Comparison of ENCODE assay signal across 10 cellular contexts in the genomic region with DNA sequence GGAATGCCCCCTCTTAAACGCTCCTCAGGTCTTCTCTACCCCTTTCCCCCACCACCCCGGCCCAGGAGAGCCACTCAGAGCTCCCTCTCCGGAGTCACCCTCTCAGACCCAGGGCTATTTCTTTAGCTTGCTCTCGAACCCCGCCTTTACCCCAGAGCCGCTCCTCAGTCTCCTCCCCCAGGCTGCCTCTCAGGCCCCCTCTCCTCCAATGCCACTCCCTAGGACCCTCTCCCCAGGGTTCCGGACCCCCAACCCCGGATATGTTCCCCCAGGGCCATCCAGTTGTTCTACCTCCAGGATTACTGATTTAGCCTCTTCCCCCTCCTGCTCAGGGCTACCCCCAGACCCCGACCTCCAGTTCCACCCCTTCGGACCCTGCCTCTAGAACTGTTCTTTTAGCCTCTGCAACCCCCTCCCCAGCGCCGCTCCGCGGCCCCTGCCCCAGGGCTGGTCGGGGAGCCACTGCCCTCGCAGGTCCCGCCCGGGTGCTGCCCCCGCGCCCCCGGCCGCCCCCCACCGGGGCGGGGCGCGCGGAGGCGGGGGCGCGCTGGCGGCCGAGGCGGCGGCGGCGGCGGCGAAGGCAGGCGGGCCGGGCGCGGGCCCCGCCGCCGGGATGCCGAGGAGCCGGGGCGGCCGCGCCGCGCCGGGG. TPM values are rescaled to one million over a fixed set of nuclear protein-coding genes. Genes with fewer than 3 reads are reported as not detected.
DNase-seq lines count a peak whose midpoint lies in the region; ATAC-seq, FAIRE-seq and TF ChIP-seq lines count a peak whose summit lies in the region.
"Had no signal": no experiment of that assay in that cellular context is flagged by ENCODE, and none has a peak within 500 bp of the region (broad histone marks: within the 10 kb centered on the region; RNA-seq: fewer than 3 reads in every experiment).

A gene (plus strand): TSS at position 565 of the 649 bp plus-strand sequence. CDS start 49 bp downstream, at position 614.

- TF ChIP-seq CTCF in GM13976 (IDR thresholded peaks at IDR 0.05; ENCODE audit: borderline replicate concordance, control extremely low read depth, extremely low read depth, insufficient read depth, missing control alignments) (no peak), OCI-LY7 (conservative IDR thresholded peaks at IDR 0.05; ENCODE audit: low read length) (no peak), endothelial cell of umbilical vein (IDR thresholded peaks at IDR 0.05; ENCODE audit: extremely low read depth in 1 of 2, insufficient read depth in 1 of 2, low read depth in 1 of 2, low read length in 2 of 2) (no peak)

- dilution Hi-C loops in endothelial cell of umbilical vein (cut with MboI; ENCODE audit: extremely low pct_ligation_motif_present, low sequenced_read_pairs): no loop called here

- FAIRE-seq in endothelial cell of umbilical vein (lab: Jason Lieb, UNC): no peak

- no peak within 1 kb of the TSS for H3K4me3 ChIP-seq in OCI-LY7 (ENCODE audit: low read depth, low read length, poor library complexity, severe bottlenecking)
- H3K4me3 ChIP-seq in endothelial cell of umbilical vein (replicated peaks in 1 of 3; ENCODE audit: insufficient read depth in 1 of 3, low read depth in 1 of 3, low read length in 3 of 3): peak within 1 kb of the TSS; percentile 13 to 29 (median 28)
- peak within 1 kb of the TSS; percentile 47 for H3K4me3 ChIP-seq in rectal smooth muscle tissue (ENCODE audit: low read length)
- H3K4me3 ChIP-seq: colonic mucosa had no signal

- H3K9me2 ChIP-seq in OCI-LY7 (ENCODE audit: insufficient read depth, low read length): no peaks in the 10 kb centered on the region

- ATAC-seq in HG02973 (IDR thresholded peaks at IDR 0.05; ENCODE audit: unreplicated experiment): no peak

- DNase-seq in GM13976 (ENCODE audit: low spot score) (peak; percentile 37), OCI-LY7 (ENCODE audit: low spot score) (no peak), endothelial cell of umbilical vein (ENCODE audit: low read depth, low spot score) (no peak), activated gamma-delta T cell (lab: John Stamatoyannopoulos, UW) (no peak), EL (no peak)
- no peak for DNase-seq in stimulated activated CD4-positive, alpha-beta T cell treated with anti-CD3 and anti-CD28 coated beads, Interleukin-4, amount 100 ng/mL, for 4 hours
- DNase-seq: NCI-H524 treated with DMSO at 0.1 percent for 48 hours had no signal

- in situ Hi-C loops in GM13976 (cut with MboI; ENCODE audit: low sequenced_read_pairs, unreplicated experiment): no loop called here

- TF ChIP-seq POLR2A in endothelial cell of umbilical vein (IDR thresholded peaks at IDR 0.05; ENCODE audit: low read depth, low read length): no peak

- no peaks in the 10 kb centered on the region for H3K9me1 ChIP-seq in endothelial cell of umbilical vein (replicated peaks; ENCODE audit: control insufficient read depth, extremely low read depth, insufficient read depth, low read length)

- no peaks in the 10 kb centered on the region for H3K9me3 ChIP-seq in OCI-LY7 (ENCODE audit: low read length)
- no peaks in the 10 kb centered on the region for H3K9me3 ChIP-seq in endothelial cell of umbilical vein (replicated peaks; ENCODE audit: control insufficient read depth, insufficient read depth, low read length)
- H3K9me3 ChIP-seq: colonic mucosa had no signal

- peaks cover 8 to 14% of the 10 kb centered on the region in 2 experiments for H3K27me3 ChIP-seq in endothelial cell of umbilical vein (ENCODE audit: control insufficient read depth in 2 of 2, insufficient read depth in 2 of 2, low read length in 2 of 2)
- H3K27me3 ChIP-seq in rectal smooth muscle tissue (ENCODE audit: control insufficient read depth, insufficient read depth, low read length): peaks cover 3% of the 10 kb centered on the region
- H3K27me3 ChIP-seq: colonic mucosa had no signal

- H4K20me1 ChIP-seq in OCI-LY7 (ENCODE audit: insufficient read depth, low read length): no peaks in the 10 kb centered on the region
- H4K20me1 ChIP-seq in endothelial cell of umbilical vein (replicated peaks; ENCODE audit: control insufficient read depth, extremely low read depth, insufficient read depth, low read length): no peaks in the 10 kb centered on the region

- H2AFZ ChIP-seq in OCI-LY7 (ENCODE audit: low read length) (no peak within 1 kb of the TSS), endothelial cell of umbilical vein (ENCODE audit: low read depth, low read length) (peak within 1 kb of the TSS; percentile 27)

- POLR2A ChIA-PET in OCI-LY7 (lab: Charles Lee): interaction anchor here (0.6 kb wide), 1 partner anchor 693 kb away, joined by 4 read pairs; no protein-coding TSS in a partner anchor
- POLR2A ChIA-PET in endothelial cell of umbilical vein (lab: Charles Lee): no interaction called here

- BruUV-seq in OCI-LY7 (replicated peaks; lab: Mats Ljungman, UMichigan) (no TSS peak), endothelial cell of umbilical vein (replicated peaks; lab: Mats Ljungman, UMichigan) (no TSS peak)

- H3K4me2 ChIP-seq in OCI-LY7 (ENCODE audit: low read length) (peak within 1 kb of the TSS; percentile 26; the same call in 1 of the 2 replicates), endothelial cell of umbilical vein (ENCODE audit: insufficient read depth, low read length) (peak within 1 kb of the TSS; percentile 75)

- intact Hi-C loops in OCI-LY7 (cut with micrococcal nuclease; ENCODE audit: unreplicated experiment) (no loop called here), endothelial cell of umbilical vein (cut with micrococcal nuclease) (no loop called here)

- no peak within 1 kb of the TSS for H3K27ac ChIP-seq in OCI-LY7 (ENCODE audit: low read depth, low read length, poor library complexity, severe bottlenecking)
- no peak within 1 kb of the TSS for H3K27ac ChIP-seq in endothelial cell of umbilical vein (ENCODE audit: insufficient read depth, low read depth, low read length)
- no peak within 1 kb of the TSS for H3K27ac ChIP-seq in rectal smooth muscle tissue (ENCODE audit: low read depth, low read length)
- H3K27ac ChIP-seq: colonic mucosa had no signal

- H3K9ac ChIP-seq in endothelial cell of umbilical vein (replicated peaks; ENCODE audit: extremely low read depth, insufficient read depth, low read length) (no peak within 1 kb of the TSS), rectal smooth muscle tissue (ENCODE audit: low read length) (no peak within 1 kb of the TSS)

- no peaks in the 10 kb centered on the region for H3K79me2 ChIP-seq in OCI-LY7 (ENCODE audit: insufficient read depth, low read depth, low read length)
- H3K79me2 ChIP-seq in endothelial cell of umbilical vein (ENCODE audit: control insufficient read depth, insufficient read depth, low read length): no peaks in the 10 kb centered on the region

- H3K36me3 ChIP-seq in OCI-LY7 (ENCODE audit: insufficient read depth, low read length): no peaks in the 10 kb centered on the region
- no peaks in the 10 kb centered on the region for H3K36me3 ChIP-seq in endothelial cell of umbilical vein (ENCODE audit: control insufficient read depth in 2 of 2, extremely low read depth in 1 of 2, insufficient read depth in 2 of 2, low read length in 2 of 2)
- H3K36me3 ChIP-seq in rectal smooth muscle tissue (ENCODE audit: control insufficient read depth, insufficient read depth, low read length): no peaks in the 10 kb centered on the region
- H3K36me3 ChIP-seq: colonic mucosa had no signal

- CTCF ChIA-PET in OCI-LY7 (lab: Charles Lee; ENCODE audit: unreplicated experiment) (no interaction called here), endothelial cell of umbilical vein (lab: Charles Lee) (interaction anchor here (0.5 to 3.3 kb wide), 8 partner anchors 11 to 213 kb away, joined by 3 to 15 read pairs (median 6); a partner anchor contains a TSS)

- H3K4me1 ChIP-seq in OCI-LY7 (ENCODE audit: insufficient read depth, low read length, poor library complexity, severe bottlenecking): no peaks in the 10 kb centered on the region
- peaks cover 19% of the 10 kb centered on the region for H3K4me1 ChIP-seq in endothelial cell of umbilical vein (ENCODE audit: control insufficient read depth, extremely low read depth, insufficient read depth, low read length)
- H3K4me1 ChIP-seq in rectal smooth muscle tissue (ENCODE audit: control insufficient read depth, insufficient read depth, low read length): no peaks in the 10 kb centered on the region
- H3K4me1 ChIP-seq: colonic mucosa had no signal

TF ChIP-seq in endothelial cell of umbilical vein, 7 proteins besides CTCF, POLR2A, EP300 and RAD21:
- TF ChIP-seq MYC (IDR thresholded peaks at IDR 0.05; ENCODE audit: low read depth, low read length) (no peak), FOS (IDR thresholded peaks at IDR 0.05; ENCODE audit: borderline replicate concordance, insufficient read depth, low read length) (no peak), GATA2 (IDR thresholded peaks at IDR 0.05; ENCODE audit: insufficient read depth, insufficient read length, low read depth, low read length) (no peak), JUN (IDR thresholded peaks at IDR 0.05; ENCODE audit: borderline replicate concordance, insufficient read depth, insufficient read length, low read depth) (no peak), EZH2 (IDR thresholded peaks at IDR 0.05; ENCODE audit: borderline replicate concordance, low read depth, low read length, severe bottlenecking) (no peak), POLR2AphosphoS5 (IDR thresholded peaks at IDR 0.05; ENCODE audit: insufficient read depth, low read depth, low read length) (no peak)
- TF ChIP-seq, protein P1, sequence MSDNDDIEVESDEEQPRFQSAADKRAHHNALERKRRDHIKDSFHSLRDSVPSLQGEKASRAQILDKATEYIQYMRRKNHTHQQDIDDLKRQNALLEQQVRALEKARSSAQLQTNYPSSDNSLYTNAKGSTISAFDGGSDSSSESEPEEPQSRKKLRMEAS (IDR thresholded peaks at IDR 0.05; ENCODE audit: insufficient read depth, insufficient read length): no peak
TF ChIP-seq in endothelial cell of umbilical vein: peak in this region for 0.

RNA-seq across cellular contexts. Expression of the gene that starts here (rescaled TPM):
- total RNA-seq in OCI-LY7 (2014; rRNA removed; shearing (Covaris generic)): not detected in 2 replicates
- total RNA-seq in OCI-LY7 (2022) (not detected in 2 replicates), endothelial cell of umbilical vein (0.27 and 0.32 TPM in 2 replicates)
- polyA plus RNA-seq in endothelial cell of umbilical vein: 0.48 and 0.54 TPM in 2 replicates
- polyA plus RNA-seq in endothelial cell of umbilical vein (2011; cell fraction: cytosol; rRNA removed): 0.44 and 0.48 TPM in 2 replicates
- polyA plus RNA-seq in endothelial cell of umbilical vein (2011; cell fraction: nucleus; rRNA removed): 0.27 and 0.28 TPM in 2 replicates
- polyA plus RNA-seq in endothelial cell of umbilical vein (2012): 1.5 and 2.5 TPM in 2 replicates
- 0.19 and 0.28 TPM in 2 replicates for polyA minus RNA-seq in endothelial cell of umbilical vein
- polyA minus RNA-seq in endothelial cell of umbilical vein (2011; cell fraction: cytosol; rRNA and poly(A)+ RNA removed): 0.20 TPM
- 0.10 and 0.24 TPM in 2 replicates for polyA minus RNA-seq in endothelial cell of umbilical vein (2011; cell fraction: nucleus; rRNA and poly(A)+ RNA removed)
